20 cellular contexts compared by ENCODE assay signal in the genomic region with DNA sequence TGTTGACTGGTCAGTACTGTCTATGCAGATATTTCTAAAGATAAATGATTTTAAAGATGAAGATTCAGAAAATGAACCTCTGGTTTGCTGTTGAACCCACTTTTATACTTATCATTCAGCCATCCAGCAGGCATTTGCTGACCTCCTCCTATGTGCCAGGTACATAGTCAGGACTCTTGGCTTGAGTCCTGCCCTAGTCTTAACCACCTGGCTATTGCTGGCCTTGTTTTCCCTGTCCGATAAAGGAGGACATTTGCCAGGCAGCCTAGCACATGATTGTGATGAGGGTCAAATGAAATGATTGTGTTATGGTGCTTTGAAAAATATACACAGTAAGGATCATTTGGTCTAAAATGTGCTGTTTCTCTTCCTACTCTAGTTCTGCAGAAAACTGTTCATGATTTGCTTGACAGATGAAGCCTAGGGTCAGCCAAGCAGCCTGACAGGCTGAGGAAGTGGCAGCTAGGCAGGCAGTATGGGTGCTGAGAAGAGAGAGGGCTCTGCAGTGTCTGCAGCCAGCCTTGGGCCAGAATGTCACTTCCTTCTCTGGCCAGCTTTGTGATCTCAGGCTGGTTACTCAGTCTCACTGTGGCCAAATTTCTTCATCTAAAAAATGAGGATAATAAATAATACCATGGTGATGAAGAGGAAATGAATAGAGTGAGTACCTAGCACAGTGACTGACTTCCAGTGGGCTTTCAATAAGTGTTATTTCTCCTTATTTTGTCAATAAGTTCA. TPM values are rescaled to one million over a fixed set of nuclear protein-coding genes. Genes with fewer than 3 reads are reported as not detected.
A peak's percentile ranks its signal among the peaks of the same experiment; 100 is the strongest.
DNase-seq lines count a peak whose midpoint lies in the region; ATAC-seq and TF ChIP-seq lines count a peak whose summit lies in the region.
"Had no signal": no experiment of that assay in that cellular context is flagged by ENCODE, and none has a peak within 500 bp of the region (broad histone marks: within the 10 kb centered on the region; RNA-seq: fewer than 3 reads in every experiment).

No MANE protein-coding gene starts in this region.

- H3K9me3 ChIP-seq in adrenal gland (replicated peaks in 1 of 3) (no peaks in the 10 kb centered on the region), left lung (no peaks in the 10 kb centered on the region)
- H3K9me3 ChIP-seq: BLaER1, SJSA1 had no signal

- intact Hi-C loops in adrenal gland (cut with DNase I), result loop anchor here in 1 of 2 donors (5.0 kb wide), 1 partner anchor 128 kb away; a partner anchor contains a TSS
- intact Hi-C loops in left lung (cut with DNase I), result no loop called here

- H3K27ac ChIP-seq in adrenal gland, result peak overlapping the region; percentile 5 to 76 (median 63)
- no peak overlapping the region for H3K27ac ChIP-seq in left lung
- H3K27ac ChIP-seq: BLaER1, SJSA1 had no signal

- no peak for TF ChIP-seq CTCF in adrenal gland (IDR thresholded peaks at IDR 0.05)
- no peak for TF ChIP-seq CTCF in left lung (IDR thresholded peaks at IDR 0.05)

- WGBS in adrenal gland, 4 donors, result 44 to 60% (median 57%) methylated on average over 1 of the region's 1 CpG

- H3K27me3 ChIP-seq in adrenal gland (no peaks in the 10 kb centered on the region), left lung (no peaks in the 10 kb centered on the region)
- H3K27me3 ChIP-seq: BLaER1, SJSA1 had no signal

- DNase-seq in AG08396 (ENCODE audit: low spot score), result peak; percentile 28
- DNase-seq in Ammon's horn (ENCODE audit: low spot score), result peak; percentile 38
- DNase-seq in adrenal gland, result peak; percentile 49 to 79 (median 68)
- DNase-seq in left lung, result no peak
- DNase-seq in UCSD-AML1 (lab: John Stamatoyannopoulos, UW; ENCODE audit: unreplicated experiment), result no peak
- DNase-seq in H4 (ENCODE audit: low spot score), result no peak
- DNase-seq: CD8-positive, alpha-beta memory T cell; DND-41; GF-D8; IMR-90; NCI-H1694; NCI-H2107; NCI-H345; NCI-H526 treated with DMSO at 0.1 percent for 48 hours; RPMI8226 had no signal

- ATAC-seq in left lung, result peak; percentile 17
- ATAC-seq in HG03378 (IDR thresholded peaks at IDR 0.05; ENCODE audit: unreplicated experiment), result no peak
- ATAC-seq in HG03039 (IDR thresholded peaks at IDR 0.05; ENCODE audit: unreplicated experiment), result no peak

- peaks cover 0 to 9% of the 10 kb centered on the region in 2 donors for H3K36me3 ChIP-seq in adrenal gland (replicated peaks in 1 of 2)
- peaks cover 0 to 28% of the 10 kb centered on the region in 2 donors for H3K36me3 ChIP-seq in left lung

- peak in 1 of 2 donors; percentile 17 for TF ChIP-seq POLR2A in adrenal gland (IDR thresholded peaks at IDR 0.05)

- H3K4me1 ChIP-seq in adrenal gland (replicated peaks in 1 of 2), result peaks cover 36 to 73% of the 10 kb centered on the region in 2 donors
- H3K4me1 ChIP-seq in left lung, result peaks cover 3 to 30% of the 10 kb centered on the region in 2 donors
- H3K4me1 ChIP-seq: BLaER1 had no signal

- no peak overlapping the region for H3K4me3 ChIP-seq in adrenal gland
- no peak overlapping the region for H3K4me3 ChIP-seq in left lung
- H3K4me3 ChIP-seq: BLaER1, SJSA1 had no signal

RNA-seq across cellular contexts. Expression of a gene that starts 13.8 kb away (rescaled TPM):
- total RNA-seq in adrenal gland (100 to 1,000 TPM in 4 of 8 donors, 10 to 100 TPM in 4; 72.9 to 214 (median 97.7) TPM), left lung (10 to 100 TPM; 33.2 to 34.8 TPM)
- polyA plus RNA-seq in adrenal gland, result 10 to 100 TPM; 68.9 to 80.2 (median 73.4) TPM
- 49.9 and 58.8 TPM in 2 replicates for total RNA-seq in H4 (2014; rRNA removed; shearing (Covaris generic))

RNA-seq across cellular contexts. Expression of a gene that starts 13.8 kb away (rescaled TPM):
- total RNA-seq in adrenal gland, result 100 to 1,000 TPM in 4 of 8 donors, 10 to 100 TPM in 4; 80.1 to 143 (median 99.2) TPM
- polyA plus RNA-seq in adrenal gland, result 100 to 1,000 TPM in 1 of 3 donors, 10 to 100 TPM in 2; 30.1 to 148 (median 34.7) TPM
- total RNA-seq in left lung, result 100 to 1,000 TPM in 1 of 2 donors, 10 to 100 TPM in 1; 86.8 to 129 TPM
- total RNA-seq in H4 (2014; rRNA removed; shearing (Covaris generic)), result 30.1 and 46.8 TPM in 2 replicates

RNA-seq across cellular contexts. Expression of a gene that starts 36.3 kb away (rescaled TPM):
- total RNA-seq in adrenal gland (100 to 1,000 TPM in 3 of 8 donors, 10 to 100 TPM in 5; 20.7 to 110 (median 73.1) TPM), left lung (100 to 1,000 TPM in 1 of 2 donors, 10 to 100 TPM in 1; 74.0 to 102 TPM)
- 100 to 1,000 TPM in 2 of 3 donors, 1 to 10 TPM in 1; 5.1 to 251 (median 177) TPM for polyA plus RNA-seq in adrenal gland
- 0.37 and 1.3 TPM in 2 replicates for total RNA-seq in H4 (2014; rRNA removed; shearing (Covaris generic))
- total RNA-seq: HT-29 had no signal
- polyA plus RNA-seq: CD8-positive, alpha-beta memory T cell had no signal

Comparison
In these comparisons a context has a peak if more than half of its experiments do, and no peak if none do; other contexts are left out.
1. DNase-seq: peak in AG08396 (single experiment), Ammon's horn (single experiment) and adrenal gland (7 of 7); none in left lung (0 of 2), UCSD-AML1 (single experiment) and H4 (single experiment).
2. H3K27ac ChIP-seq: peak in adrenal gland (5 of 5); none in left lung (0 of 2).